ENCODE assay signal across 8 cellular contexts in the genomic region with DNA sequence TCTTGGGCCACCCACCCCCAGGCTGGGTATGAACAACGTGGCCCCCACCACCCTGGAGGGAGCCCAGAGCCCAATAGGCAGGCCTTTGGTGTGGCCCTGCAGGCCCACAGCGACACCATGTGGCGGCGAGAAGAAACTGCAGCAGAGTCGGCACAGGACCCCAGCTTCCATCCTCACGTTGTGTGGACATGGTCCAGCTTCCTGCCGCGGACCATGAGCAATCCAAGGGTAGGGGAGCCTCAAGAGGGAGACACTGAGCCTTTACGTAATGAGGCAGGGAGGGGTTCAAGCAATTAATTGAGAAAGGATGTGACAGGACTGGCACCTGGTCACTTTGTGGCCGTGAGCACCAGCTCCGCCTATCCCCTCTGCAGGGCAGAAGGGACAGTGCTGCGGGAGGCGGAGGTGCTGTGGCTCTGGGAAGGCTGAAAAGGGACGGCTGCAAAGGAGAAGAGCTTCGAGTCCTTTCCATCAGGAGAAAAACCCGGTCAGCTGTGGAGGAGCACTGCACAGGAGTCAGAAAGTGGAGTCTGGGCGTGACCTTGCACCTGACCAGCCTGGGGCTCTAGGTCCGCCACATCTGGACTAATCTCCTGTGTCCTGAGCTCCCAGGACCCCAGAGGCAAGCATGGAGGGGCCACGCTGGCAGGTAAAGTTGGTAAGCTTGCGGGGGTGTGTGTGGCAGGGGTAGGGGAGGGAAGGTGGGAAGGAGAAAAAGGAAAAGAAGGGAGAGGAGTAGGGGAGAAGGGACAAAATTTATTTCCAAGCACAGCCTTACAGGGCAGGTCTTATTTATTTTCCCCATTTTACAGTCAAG. TPM values are rescaled to one million over a fixed set of nuclear protein-coding genes. Genes with fewer than 3 reads are reported as not detected.
A peak's percentile ranks its signal among the peaks of the same experiment; 100 is the strongest.
DNase-seq lines count a peak whose midpoint lies in the region; ATAC-seq and TF ChIP-seq lines count a peak whose summit lies in the region.

No MANE protein-coding gene starts in this region.

- H2AFZ ChIP-seq in mammary epithelial cell (ENCODE audit: low read depth, low read length), result no peak overlapping the region

- H3K79me2 ChIP-seq in mammary epithelial cell (ENCODE audit: insufficient read depth, low read length), result no peaks in the 10 kb centered on the region

- H4K20me1 ChIP-seq in mammary epithelial cell (ENCODE audit: insufficient read depth, low read length), result no peaks in the 10 kb centered on the region

- no peak overlapping the region for H3K9ac ChIP-seq in mammary epithelial cell (ENCODE audit: insufficient read depth, low read length)

- dilution Hi-C loops in mammary epithelial cell (cut with HindIII; ENCODE audit: low sequenced_read_pairs), result loop anchor here (5.0 kb wide), 1 partner anchor 64 kb away; no protein-coding TSS in a partner anchor

- BruUV-seq in Panc1 (replicated peaks; lab: Mats Ljungman, UMichigan), result no TSS peak
- BruUV-seq in mammary epithelial cell (replicated peaks; lab: Mats Ljungman, UMichigan), result no TSS peak

- peak; percentile 98 for TF ChIP-seq CTCF in Panc1 (IDR thresholded peaks at IDR 0.05)
- peak; percentile 81 to 96 for TF ChIP-seq CTCF in mammary epithelial cell (conservative IDR thresholded peaks at IDR 0.05 in 1 of 2, IDR thresholded peaks at IDR 0.05 in 1 of 2; ENCODE audit: extremely low read depth in 1 of 2, insufficient read depth in 1 of 2, low read depth in 1 of 2, low read length in 2 of 2)

- H3K4me1 ChIP-seq in Panc1 (ENCODE audit: control insufficient read depth, insufficient read depth, low read length), result peaks cover 4% of the 10 kb centered on the region
- no peaks in the 10 kb centered on the region for H3K4me1 ChIP-seq in mammary epithelial cell (ENCODE audit: insufficient read depth, low read length)

- intact Hi-C loops in Panc1 (cut with micrococcal nuclease; ENCODE audit: unreplicated experiment), result loop anchor here (1.0 kb wide), 1 partner anchor 69 kb away; no protein-coding TSS in a partner anchor
- intact Hi-C loops in mammary epithelial cell (cut with micrococcal nuclease), result loop anchor here (1.0 to 5.0 kb wide), 4 partner anchors 69 to 594 kb away; no protein-coding TSS in a partner anchor

- 32% methylated on average over 15 of the region's 20 CpGs for WGBS in mammary epithelial cell (ENCODE audit: low coverage, missing lambda C conversion rate)

- no peak overlapping the region for H3K4me2 ChIP-seq in mammary epithelial cell (ENCODE audit: insufficient read depth, low read depth, low read length)

- POLR2A ChIA-PET in Panc1 (lab: Charles Lee), result no interaction called here

- CTCF ChIA-PET in Panc1 (lab: Charles Lee) (interaction anchor here (0.6 to 1.0 kb wide), 6 partner anchors 12 to 148 kb away, joined by 3 to 4 read pairs (median 3); a partner anchor contains a TSS), mammary epithelial cell (lab: Charles Lee; ENCODE audit: low non-redundant PET) (interaction anchor here (0.6 to 1.0 kb wide), 4 partner anchors 177 to 562 kb away, joined by 3 to 5 read pairs (median 4); no protein-coding TSS in a partner anchor)

- in situ Hi-C loops in Panc1 (cut with HindIII; ENCODE audit: low pct_unique_long_range_greater_than_20kb, low sequenced_read_pairs) (no loop called here), mammary epithelial cell (cut with MboI; ENCODE audit: low sequenced_read_pairs in 2 of 2) (loop anchor here (10.0 to 25.0 kb wide), 2 partner anchors 589 to 592 kb away; no protein-coding TSS in a partner anchor)

- H3K9me3 ChIP-seq in Panc1 (ENCODE audit: control insufficient read depth, insufficient read depth, low read depth, low read length) (no peaks in the 10 kb centered on the region), mammary epithelial cell (replicated peaks; ENCODE audit: insufficient read depth, low read length) (no peaks in the 10 kb centered on the region)

- H3K4me3 ChIP-seq in Panc1 (ENCODE audit: low read depth in 2 of 2, low read length in 2 of 2) (peak overlapping the region in 1 of 2 experiments; percentile 0; a peak in 1 of 4 replicates), mammary epithelial cell (replicated peaks in 1 of 3; ENCODE audit: insufficient read depth in 1 of 3, low read depth in 2 of 3, low read length in 3 of 3) (no peak overlapping the region)

- DNase-seq in DMS53 treated with DMSO at 0.1 percent for 48 hours (lab: John Stamatoyannopoulos, UW; ENCODE audit: unreplicated experiment) (peak; percentile 70), HS-5 (ENCODE audit: low read depth) (peak; percentile 23), Panc1 (ENCODE audit: low read depth, low spot score) (peak; percentile 36), mammary epithelial cell (peak; percentile 39), iris pigment epithelial cell (ENCODE audit: low read depth) (peak; percentile 58), occipital lobe (lab: John Stamatoyannopoulos, UW) (no peak)
- peak; percentile 7 to 27 for DNase-seq in stimulated activated CD4-positive, alpha-beta T cell treated with anti-CD3 and anti-CD28 coated beads, Interleukin-1b, Interleukin-23, amount 100 ng/mL, for 4 hours (ENCODE audit: low read depth in 2 of 2)

- no peak overlapping the region for H3K27ac ChIP-seq in Panc1 (ENCODE audit: low read length)
- H3K27ac ChIP-seq in mammary epithelial cell (ENCODE audit: insufficient read depth, low read depth, low read length), result no peak overlapping the region

- ATAC-seq in GM19438 (IDR thresholded peaks at IDR 0.05; ENCODE audit: low read depth, unreplicated experiment) (peak; percentile 87), Panc1 (peak; percentile 92)

- H3K36me3 ChIP-seq in Panc1 (ENCODE audit: control insufficient read depth, insufficient read depth, low read length) (no peaks in the 10 kb centered on the region), mammary epithelial cell (ENCODE audit: insufficient read depth, low read length) (no peaks in the 10 kb centered on the region)

- H3K27me3 ChIP-seq in Panc1 (ENCODE audit: control insufficient read depth, insufficient read depth, low read length), result no peaks in the 10 kb centered on the region
- H3K27me3 ChIP-seq in mammary epithelial cell (ENCODE audit: insufficient read depth, low read length), result no peaks in the 10 kb centered on the region

RNA-seq across cellular contexts. Expression of a gene that starts 44.9 kb away (rescaled TPM):
- total RNA-seq in Panc1 (2021; ENCODE audit: unreplicated experiment) (0.28 TPM), mammary epithelial cell (not detected), occipital lobe (not detected)
- 0.38 TPM for polyA plus RNA-seq in Panc1 (2012; ENCODE audit: insufficient read length)
- 0.03 TPM for polyA plus RNA-seq in mammary epithelial cell
- not detected for polyA minus RNA-seq in mammary epithelial cell

RNA-seq across cellular contexts. Expression of a gene that starts 47.8 kb away (rescaled TPM):
- not detected for total RNA-seq in Panc1 (2021; ENCODE audit: unreplicated experiment)
- polyA plus RNA-seq in Panc1 (2012; ENCODE audit: insufficient read length), result not detected
- total RNA-seq in mammary epithelial cell, result not detected
- polyA plus RNA-seq in mammary epithelial cell, result not detected
- not detected for polyA minus RNA-seq in mammary epithelial cell
- total RNA-seq in occipital lobe, result 0.62 TPM
